In genomic region chr21:28769683-28770082, GRCh38 we compare ENCODE assay signal across 21 cellular contexts.
DNase-seq lines count a peak whose midpoint lies in the region; ATAC-seq, FAIRE-seq and TF ChIP-seq lines count a peak whose summit lies in the region.
"Had no signal": no experiment of that assay in that cellular context is flagged by ENCODE, and none has a peak within 500 bp of the region (broad histone marks: within the 10 kb centered on the region; RNA-seq: fewer than 3 reads in every experiment).

No MANE protein-coding gene starts in this region.

- POLR2A ChIA-PET in OCI-LY7 (lab: Charles Lee): no interaction called here

- H3K4me1 Mint-ChIP-seq in activated CD8-positive, alpha-beta memory T cell treated with anti-CD3 and anti-CD28 coated beads, Interleukin-2, amount 10 ng/mL, durations not matched to agents 7 days and 5 days: peaks cover 36% of the 10 kb centered on the region

- H3K79me2 ChIP-seq in OCI-LY7 (ENCODE audit: insufficient read depth, low read depth, low read length): no peaks in the 10 kb centered on the region

- H3K9me3 Mint-ChIP-seq in activated CD8-positive, alpha-beta memory T cell treated with anti-CD3 and anti-CD28 coated beads, Interleukin-2, amount 10 ng/mL, durations not matched to agents 7 days and 5 days (ENCODE audit: low read depth): peaks cover 12% of the 10 kb centered on the region

- no peak overlapping the region for H2AFZ ChIP-seq in OCI-LY7 (ENCODE audit: low read length)

- DNase-seq in activated CD8-positive, alpha-beta memory T cell treated with anti-CD3 and anti-CD28 coated beads, Interleukin-2, amount 10 ng/mL, durations not matched to agents 7 days and 5 days: no peak
- no peak for DNase-seq in activated CD8-positive, alpha-beta memory T cell treated with anti-CD3 and anti-CD28 coated beads, Interleukin-2, amount 50 U/mL, for 4 hours
- peak; percentile 30 for DNase-seq in HCEC 1CT
- DNase-seq in bronchial epithelial cell (ENCODE audit: low read depth): peak; percentile 37
- DNase-seq in renal cortical epithelial cell (ENCODE audit: low read depth): peak; percentile 75
- DNase-seq in thyroid gland: no peak
- no peak for DNase-seq in HuH-7.5 (ENCODE audit: low spot score)
- no peak for DNase-seq in OCI-LY7 (ENCODE audit: low spot score)
- DNase-seq: ACHN; adrenal gland; CD8-positive, alpha-beta T cell; glutamatergic neuron; H7; NCI-H2081; NCI-H526 treated with DMSO at 0.1 percent for 48 hours; occipital lobe; PC-3; stimulated activated naive CD4-positive, alpha-beta T cell; uterus had no signal

- no peak overlapping the region for H3K4me2 ChIP-seq in OCI-LY7 (ENCODE audit: low read length)

- BruUV-seq in OCI-LY7 (replicated peaks; lab: Mats Ljungman, UMichigan): no TSS peak

- CTCF ChIA-PET in activated CD8-positive, alpha-beta memory T cell treated with anti-CD3 and anti-CD28 coated beads, Interleukin-2, amount 10 ng/mL, durations not matched to agents 7 days and 5 days (lab: Charles Lee): interaction anchor here (1.0 to 1.4 kb wide), 2 partner anchors 9 to 25 kb away, joined by 3 to 4 read pairs; no protein-coding TSS in a partner anchor
- CTCF ChIA-PET in OCI-LY7 (lab: Charles Lee; ENCODE audit: unreplicated experiment): no interaction called here

- H3K9me3 ChIP-seq in thyroid gland: no peaks in the 10 kb centered on the region
- H3K9me3 ChIP-seq in OCI-LY7 (ENCODE audit: low read length): no peaks in the 10 kb centered on the region
- H3K9me3 ChIP-seq: adrenal gland, uterus had no signal

- TF ChIP-seq CTCF in bronchial epithelial cell (IDR thresholded peaks at IDR 0.05; ENCODE audit: insufficient read depth, low read length, severe bottlenecking) (no peak), thyroid gland (IDR thresholded peaks at IDR 0.05) (no peak), OCI-LY7 (conservative IDR thresholded peaks at IDR 0.05; ENCODE audit: low read length) (no peak)

- TF ChIP-seq POLR2A in thyroid gland (IDR thresholded peaks at IDR 0.05): no peak

- H3K27ac ChIP-seq in thyroid gland: no peak overlapping the region
- H3K27ac ChIP-seq in OCI-LY7 (ENCODE audit: low read depth, low read length, poor library complexity, severe bottlenecking): no peak overlapping the region
- H3K27ac ChIP-seq: adrenal gland, SK-N-MC had no signal

- H3K36me3 ChIP-seq in bronchial epithelial cell (ENCODE audit: control insufficient read depth, insufficient read depth, low read length) (no peaks in the 10 kb centered on the region), thyroid gland (no peaks in the 10 kb centered on the region), OCI-LY7 (ENCODE audit: insufficient read depth, low read length) (no peaks in the 10 kb centered on the region)
- H3K36me3 ChIP-seq: adrenal gland, uterus had no signal

- H3K4me3 ChIP-seq in bronchial epithelial cell (ENCODE audit: low read depth, low read length) (no peak overlapping the region), thyroid gland (replicated peaks in 1 of 3) (no peak overlapping the region), OCI-LY7 (ENCODE audit: low read depth, low read length, poor library complexity, severe bottlenecking) (no peak overlapping the region)
- H3K4me3 ChIP-seq: adrenal gland, SK-N-MC, uterus had no signal

- no peaks in the 10 kb centered on the region for H3K27me3 Mint-ChIP-seq in activated CD8-positive, alpha-beta memory T cell treated with anti-CD3 and anti-CD28 coated beads, Interleukin-2, amount 10 ng/mL, durations not matched to agents 7 days and 5 days

- no peak overlapping the region for H3K27ac Mint-ChIP-seq in activated CD8-positive, alpha-beta memory T cell treated with anti-CD3 and anti-CD28 coated beads, Interleukin-2, amount 10 ng/mL, durations not matched to agents 7 days and 5 days
- H3K27ac Mint-ChIP-seq: CD8-positive, alpha-beta T cell had no signal

- ATAC-seq in activated CD8-positive, alpha-beta memory T cell treated with anti-CD3 and anti-CD28 coated beads, Interleukin-2, amount 10 ng/mL, durations not matched to agents 7 days and 5 days: peak; percentile 77
- ATAC-seq: CD8-positive, alpha-beta T cell; PC-3 had no signal

- intact Hi-C loops in thyroid gland (cut with DNase I) (no loop called here), OCI-LY7 (cut with micrococcal nuclease; ENCODE audit: unreplicated experiment) (no loop called here)

- no peaks in the 10 kb centered on the region for H4K20me1 ChIP-seq in OCI-LY7 (ENCODE audit: insufficient read depth, low read length)

- H3K4me1 ChIP-seq in thyroid gland (no peaks in the 10 kb centered on the region), OCI-LY7 (ENCODE audit: insufficient read depth, low read length, poor library complexity, severe bottlenecking) (no peaks in the 10 kb centered on the region)
- H3K4me1 ChIP-seq: adrenal gland had no signal

- FAIRE-seq in bronchial epithelial cell (lab: Jason Lieb, UNC): no peak
- FAIRE-seq: islet of Langerhans had no signal

- H3K27me3 ChIP-seq in bronchial epithelial cell (ENCODE audit: control insufficient read depth, insufficient read depth, low read length) (no peaks in the 10 kb centered on the region), thyroid gland (no peaks in the 10 kb centered on the region)
- H3K27me3 ChIP-seq: adrenal gland, uterus had no signal

- no peak overlapping the region for H3K4me3 Mint-ChIP-seq in activated CD8-positive, alpha-beta memory T cell treated with anti-CD3 and anti-CD28 coated beads, Interleukin-2, amount 10 ng/mL, durations not matched to agents 7 days and 5 days
- H3K4me3 Mint-ChIP-seq: CD8-positive, alpha-beta T cell had no signal

- H3K36me3 Mint-ChIP-seq in activated CD8-positive, alpha-beta memory T cell treated with anti-CD3 and anti-CD28 coated beads, Interleukin-2, amount 10 ng/mL, durations not matched to agents 7 days and 5 days: peaks cover 40% of the 10 kb centered on the region

- no peaks in the 10 kb centered on the region for H3K9me2 ChIP-seq in OCI-LY7 (ENCODE audit: insufficient read depth, low read length)

Comparison
In these comparisons a context has a peak if more than half of its experiments do, and no peak if none do; other contexts are left out.
1. DNase-seq: peak in HCEC 1CT (single experiment), bronchial epithelial cell (single experiment) and renal cortical epithelial cell (single experiment); none in activated CD8-positive, alpha-beta memory T cell treated with anti-CD3 and anti-CD28 coated beads, Interleukin-2, amount 10 ng/mL, durations not matched to agents 7 days and 5 days (single experiment), activated CD8-positive, alpha-beta memory T cell treated with anti-CD3 and anti-CD28 coated beads, Interleukin-2, amount 50 U/mL, for 4 hours (single experiment), thyroid gland (0 of 2), HuH-7.5 (single experiment) and OCI-LY7 (single experiment).